ENCODE assay signal across 8 cellular contexts in the genomic region with DNA sequence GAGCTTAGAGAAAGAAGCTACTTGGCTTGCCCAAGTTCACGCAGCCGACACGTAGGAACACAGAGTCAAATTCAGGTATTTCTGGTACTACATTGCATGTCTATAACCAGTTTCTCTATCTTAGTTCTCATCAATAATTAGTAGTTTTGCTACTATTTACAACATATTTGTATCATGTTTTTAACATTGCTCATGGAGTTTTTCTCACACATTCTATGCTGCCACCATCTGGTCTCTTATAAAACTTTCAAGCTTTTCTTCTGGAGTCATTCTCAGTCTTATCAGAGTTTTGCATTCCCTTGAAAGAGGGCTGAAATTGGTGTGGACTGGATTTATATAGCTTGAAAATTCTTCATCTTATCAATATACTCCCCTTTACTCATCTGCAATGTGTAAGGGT.
A peak's percentile ranks its signal among the peaks of the same experiment; 100 is the strongest.
DNase-seq lines count a peak whose midpoint lies in the region; ATAC-seq and TF ChIP-seq lines count a peak whose summit lies in the region.

No MANE protein-coding gene starts in this region.

- dilution Hi-C loops in IMR-90 (cut with HindIII; ENCODE audit: low sequenced_read_pairs, unreplicated experiment) = no loop called here

- no peak overlapping the region for H3K23ac ChIP-seq in IMR-90 (ENCODE audit: low read depth, low read length)

- no peak overlapping the region for H2BK20ac ChIP-seq in IMR-90 (ENCODE audit: low read depth, low read length)

- H3K9me3 ChIP-seq in IMR-90 (ENCODE audit: control insufficient read depth, insufficient read depth, low read length) (no peaks in the 10 kb centered on the region), adipocyte (ENCODE audit: control insufficient read depth, low read length) (no peaks in the 10 kb centered on the region)

- H3K4me1 Mint-ChIP-seq in effector memory CD8-positive, alpha-beta T cell (ENCODE audit: low read depth in 2 of 2) = no peaks in the 10 kb centered on the region

- no peak overlapping the region for H2AK5ac ChIP-seq in IMR-90 (ENCODE audit: low read depth, low read length)

- no peaks in the 10 kb centered on the region for H3K4me1 ChIP-seq in IMR-90 (ENCODE audit: control insufficient read depth, insufficient read depth, low read length)
- H3K4me1 ChIP-seq in adipocyte (ENCODE audit: control insufficient read depth, insufficient read depth, low read length) = peaks cover 16% of the 10 kb centered on the region

- no peaks in the 10 kb centered on the region for H3K9me1 ChIP-seq in IMR-90 (ENCODE audit: insufficient read depth, low read length)

- H2BK120ac ChIP-seq in IMR-90 (ENCODE audit: low read depth, low read length) = no peak overlapping the region

- peaks cover 6 to 7% of the 10 kb centered on the region in 2 donors for H3K27me3 Mint-ChIP-seq in effector memory CD8-positive, alpha-beta T cell

- H3K27ac Mint-ChIP-seq in effector memory CD8-positive, alpha-beta T cell = no peak overlapping the region

- DNase-seq in ACHN (peak; percentile 3), IMR-90 (peak; percentile 20), adipocyte (ENCODE audit: low read depth) (peak; percentile 67), kidney epithelial cell (ENCODE audit: low read depth) (no peak)
- no peak for DNase-seq in activated CD8-positive, alpha-beta memory T cell treated with anti-CD3 and anti-CD28 coated beads, Interleukin-2, amount 50 U/mL, for 48 hours
- no peak for DNase-seq in effector memory CD8-positive, alpha-beta T cell

- ATAC-seq in IMR-90 (ENCODE audit: low read depth) = no peak; the same call in 1 of the 2 replicates
- no peak for ATAC-seq in effector memory CD8-positive, alpha-beta T cell (replicated peaks)
- ATAC-seq in HG03039 (IDR thresholded peaks at IDR 0.05; ENCODE audit: unreplicated experiment) = no peak
- no peak for ATAC-seq in HG02884 (IDR thresholded peaks at IDR 0.05; ENCODE audit: unreplicated experiment)

- no peak overlapping the region for H4K5ac ChIP-seq in IMR-90 (ENCODE audit: low read depth, low read length)

- no peak overlapping the region for H2AFZ ChIP-seq in IMR-90 (replicated peaks; ENCODE audit: low read length, poor library complexity)

- H3K4me3 Mint-ChIP-seq in effector memory CD8-positive, alpha-beta T cell = no peak overlapping the region

- no peak overlapping the region for H3K4ac ChIP-seq in IMR-90 (ENCODE audit: low read depth, low read length)

- H3K14ac ChIP-seq in IMR-90 (replicated peaks; ENCODE audit: low read depth, low read length) = no peak overlapping the region

- no peak overlapping the region for H3K56ac ChIP-seq in IMR-90 (ENCODE audit: extremely low read depth, insufficient read depth, low read length)

- H3K9me3 Mint-ChIP-seq in effector memory CD8-positive, alpha-beta T cell = no peaks in the 10 kb centered on the region

- H4K20me1 ChIP-seq in IMR-90 (ENCODE audit: insufficient read depth, low read length) = no peaks in the 10 kb centered on the region

- POLR2A ChIA-PET in IMR-90 (lab: Charles Lee; ENCODE audit: unreplicated experiment) = no interaction called here

- peak; percentile 36 for TF ChIP-seq RAD21 in IMR-90 (IDR thresholded peaks at IDR 0.05; ENCODE audit: low read length)

- in situ Hi-C loops in ACHN (cut with HindIII; ENCODE audit: low pct_ligation_motif_present, low pct_unique_long_range_greater_than_20kb, low sequenced_read_pairs) (no loop called here), IMR-90 (cut with MboI; ENCODE audit: low sequenced_read_pairs) (no loop called here)

- TF ChIP-seq CTCF in IMR-90 (conservative IDR thresholded peaks at IDR 0.05; ENCODE audit: low read depth, low read length) (peak; percentile 43), kidney epithelial cell (IDR thresholded peaks at IDR 0.05; ENCODE audit: insufficient read depth, low read length, poor library complexity, severe bottlenecking) (peak; percentile 41)

- no peak overlapping the region for H3K27ac ChIP-seq in IMR-90 (ENCODE audit: insufficient read depth, low read length)

- intact Hi-C loops in IMR-90 (cut with micrococcal nuclease) = loop anchor here (1.0 to 5.0 kb wide), 3 partner anchors 160 to 347 kb away; no protein-coding TSS in a partner anchor

- H3K18ac ChIP-seq in IMR-90 (ENCODE audit: low read depth, low read length) = no peak overlapping the region

- no peak overlapping the region for H4K91ac ChIP-seq in IMR-90 (ENCODE audit: insufficient read depth, low read depth, low read length)

- CTCF ChIA-PET in IMR-90 (lab: Yijun Ruan, JAX) = interaction anchor here (0.6 to 1.7 kb wide), 19 partner anchors 9 to 345 kb away, joined by 3 to 9 read pairs (median 4); a partner anchor contains a TSS

- H3K36me3 ChIP-seq in IMR-90 (ENCODE audit: control insufficient read depth, insufficient read depth, low read length) (no peaks in the 10 kb centered on the region), adipocyte (ENCODE audit: control insufficient read depth, insufficient read depth, low read length, severe bottlenecking) (no peaks in the 10 kb centered on the region), kidney epithelial cell (ENCODE audit: control insufficient read depth, insufficient read depth, low read length) (no peaks in the 10 kb centered on the region)

- H2BK5ac ChIP-seq in IMR-90 (ENCODE audit: low read depth, low read length, poor library complexity, severe bottlenecking) = no peak overlapping the region

- no CpG with 5 or more reads among the region's 3 CpGs for WGBS in IMR-90 (ENCODE audit: extremely low coverage in 2 of 2, insufficient read length in 1 of 2), 2 experiments

- H3K4me2 ChIP-seq in IMR-90 (ENCODE audit: low read depth, low read length) = no peak overlapping the region

- H3K9ac ChIP-seq in IMR-90 (ENCODE audit: low read depth, low read length) (no peak overlapping the region), adipocyte (ENCODE audit: low read length) (peak overlapping the region; percentile 58)

- TF ChIP-seq POLR2A in IMR-90 (IDR thresholded peaks at IDR 0.05; ENCODE audit: low read depth, low read length) = no peak

- H3K4me3 ChIP-seq in IMR-90 (ENCODE audit: insufficient read depth, low read depth, low read length) (no peak overlapping the region), adipocyte (ENCODE audit: low read length) (no peak overlapping the region), kidney epithelial cell (ENCODE audit: low read depth, low read length) (no peak overlapping the region)

- no peak overlapping the region; the same call in 2 of the 3 replicates for H2BK15ac ChIP-seq in IMR-90 (ENCODE audit: low read depth, low read length)

- H3K36me3 Mint-ChIP-seq in effector memory CD8-positive, alpha-beta T cell (ENCODE audit: insufficient read depth) = no peaks in the 10 kb centered on the region

- H3K27me3 ChIP-seq in IMR-90 (ENCODE audit: control insufficient read depth, insufficient read depth, low read length) (no peaks in the 10 kb centered on the region), adipocyte (replicated peaks; ENCODE audit: control insufficient read depth, insufficient read depth, low read length) (no peaks in the 10 kb centered on the region), kidney epithelial cell (ENCODE audit: control insufficient read depth, insufficient read depth, low read length) (no peaks in the 10 kb centered on the region)

- no peak overlapping the region for H4K8ac ChIP-seq in IMR-90 (ENCODE audit: low read depth in 2 of 2, low read length in 2 of 2)

- no peaks in the 10 kb centered on the region for H3K79me1 ChIP-seq in IMR-90 (ENCODE audit: low read depth in 1 of 2, low read length in 2 of 2)

- no TSS peak for BruUV-seq in IMR-90 (replicated peaks; lab: Mats Ljungman, UMichigan)

- H2AK9ac ChIP-seq in IMR-90 (replicated peaks; ENCODE audit: low read depth, low read length, poor library complexity) = no peak overlapping the region

TF ChIP-seq in IMR-90, 13 proteins besides CTCF, POLR2A, EP300 and RAD21:
- TF ChIP-seq FOS (IDR thresholded peaks at IDR 0.05; ENCODE audit: low read depth, low read length) (no peak), RFX5 (IDR thresholded peaks at IDR 0.05; ENCODE audit: low read depth, low read length) (no peak), MXI1 (IDR thresholded peaks at IDR 0.05; ENCODE audit: borderline replicate concordance, low read depth, low read length) (no peak), SMC3 (IDR thresholded peaks at IDR 0.05; ENCODE audit: low read depth, low read length) (peak; percentile 22; the same call in 1 of the 2 replicates), CEBPB (IDR thresholded peaks at IDR 0.05; ENCODE audit: low read depth, low read length) (no peak)
- TF ChIP-seq, protein P1, sequence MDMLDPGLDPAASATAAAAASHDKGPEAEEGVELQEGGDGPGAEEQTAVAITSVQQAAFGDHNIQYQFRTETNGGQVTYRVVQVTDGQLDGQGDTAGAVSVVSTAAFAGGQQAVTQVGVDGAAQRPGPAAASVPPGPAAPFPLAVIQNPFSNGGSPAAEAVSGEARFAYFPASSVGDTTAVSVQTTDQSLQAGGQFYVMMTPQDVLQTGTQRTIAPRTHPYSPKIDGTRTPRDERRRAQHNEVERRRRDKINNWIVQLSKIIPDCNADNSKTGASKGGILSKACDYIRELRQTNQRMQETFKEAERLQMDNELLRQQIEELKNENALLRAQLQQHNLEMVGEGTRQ (IDR thresholded peaks at IDR 0.05; ENCODE audit: low read depth, low read length) = no peak

Comparison
In these comparisons a context has a peak if more than half of its experiments do, and no peak if none do; other contexts are left out.
1. DNase-seq: peak in ACHN (single experiment), IMR-90 (single experiment) and adipocyte (single experiment); none in kidney epithelial cell (single experiment), activated CD8-positive, alpha-beta memory T cell treated with anti-CD3 and anti-CD28 coated beads, Interleukin-2, amount 50 U/mL, for 48 hours (single experiment) and effector memory CD8-positive, alpha-beta T cell (0 of 3).